8 cellular contexts compared by ENCODE assay signal in genomic region chr2:170505631-170506270, GRCh38.
DNase-seq lines count a peak whose midpoint lies in the region; ATAC-seq and TF ChIP-seq lines count a peak whose summit lies in the region.
"Had no signal": no experiment of that assay in that cellular context is flagged by ENCODE, and none has a peak within 500 bp of the region (broad histone marks: within the 10 kb centered on the region; RNA-seq: fewer than 3 reads in every experiment).

No MANE protein-coding gene starts in this region.

- dilution Hi-C loops in mammary epithelial cell (cut with HindIII; ENCODE audit: low sequenced_read_pairs), result no loop called here

- POLR2A ChIA-PET in OCI-LY7 (lab: Charles Lee), result no interaction called here

- H3K4me3 ChIP-seq in OCI-LY7 (ENCODE audit: low read depth, low read length, poor library complexity, severe bottlenecking) (no peak overlapping the region), colonic mucosa (no peak overlapping the region), subcutaneous abdominal adipose tissue (ENCODE audit: low read depth in 1 of 5, low read length in 5 of 5) (peak overlapping the region in 4 of 5 donors; percentile 18 to 35 (median 26)), mammary epithelial cell (replicated peaks in 1 of 3; ENCODE audit: insufficient read depth in 1 of 3, low read depth in 2 of 3, low read length in 3 of 3) (no peak overlapping the region)

- 0 out of 2 replicates have a peak overlapping the region, but pooled peaks have one; percentile 3 for H2AFZ ChIP-seq in OCI-LY7 (ENCODE audit: low read length)
- no peak overlapping the region for H2AFZ ChIP-seq in mammary epithelial cell (ENCODE audit: low read depth, low read length)

- no peak for TF ChIP-seq CTCF in OCI-LY7 (conservative IDR thresholded peaks at IDR 0.05; ENCODE audit: low read length)
- no peak for TF ChIP-seq CTCF in colonic mucosa (IDR thresholded peaks at IDR 0.05)
- no peak for TF ChIP-seq CTCF in mammary epithelial cell (conservative IDR thresholded peaks at IDR 0.05 in 1 of 2, IDR thresholded peaks at IDR 0.05 in 1 of 2; ENCODE audit: extremely low read depth in 1 of 2, insufficient read depth in 1 of 2, low read depth in 1 of 2, low read length in 2 of 2)

- no peak for ATAC-seq in GM19351 (IDR thresholded peaks at IDR 0.05; ENCODE audit: unreplicated experiment)

- in situ Hi-C loops in mammary epithelial cell (cut with MboI; ENCODE audit: low sequenced_read_pairs in 2 of 2), result no loop called here

- H4K20me1 ChIP-seq in OCI-LY7 (ENCODE audit: insufficient read depth, low read length), result no peaks in the 10 kb centered on the region
- no peaks in the 10 kb centered on the region for H4K20me1 ChIP-seq in mammary epithelial cell (ENCODE audit: insufficient read depth, low read length)

- CTCF ChIA-PET in OCI-LY7 (lab: Charles Lee; ENCODE audit: unreplicated experiment) (no interaction called here), mammary epithelial cell (lab: Charles Lee; ENCODE audit: low non-redundant PET) (no interaction called here)

- H3K9ac ChIP-seq in colonic mucosa (ENCODE audit: low read depth in 2 of 2, low read length in 2 of 2) (no peak overlapping the region), subcutaneous abdominal adipose tissue (ENCODE audit: low read length in 5 of 5) (peak overlapping the region in 1 of 5 donors; percentile 8), mammary epithelial cell (ENCODE audit: insufficient read depth, low read length) (no peak overlapping the region)
- H3K9ac ChIP-seq: SK-N-SH had no signal

- H3K79me2 ChIP-seq in OCI-LY7 (ENCODE audit: insufficient read depth, low read depth, low read length) (no peaks in the 10 kb centered on the region), mammary epithelial cell (ENCODE audit: insufficient read depth, low read length) (no peaks in the 10 kb centered on the region)

- H3K36me3 ChIP-seq in OCI-LY7 (ENCODE audit: insufficient read depth, low read length), result no peaks in the 10 kb centered on the region
- no peaks in the 10 kb centered on the region for H3K36me3 ChIP-seq in colonic mucosa
- no peaks in the 10 kb centered on the region for H3K36me3 ChIP-seq in subcutaneous abdominal adipose tissue (ENCODE audit: control insufficient read depth in 5 of 5, insufficient read depth in 5 of 5, low read length in 5 of 5)
- H3K36me3 ChIP-seq in mammary epithelial cell (ENCODE audit: insufficient read depth, low read length), result no peaks in the 10 kb centered on the region

- H3K27ac ChIP-seq in OCI-LY7 (ENCODE audit: low read depth, low read length, poor library complexity, severe bottlenecking), result no peak overlapping the region
- no peak overlapping the region for H3K27ac ChIP-seq in colonic mucosa
- H3K27ac ChIP-seq in layer of hippocampus (ENCODE audit: low read depth, low read length), result peak overlapping the region; percentile 80
- H3K27ac ChIP-seq in subcutaneous abdominal adipose tissue (ENCODE audit: low read depth, low read length), result no peak overlapping the region
- H3K27ac ChIP-seq in mammary epithelial cell (ENCODE audit: insufficient read depth, low read depth, low read length), result no peak overlapping the region

- no peaks in the 10 kb centered on the region for H3K9me2 ChIP-seq in OCI-LY7 (ENCODE audit: insufficient read depth, low read length)
- H3K9me2 ChIP-seq: SK-N-SH had no signal

- H3K27me3 ChIP-seq in colonic mucosa (no peaks in the 10 kb centered on the region), layer of hippocampus (ENCODE audit: control insufficient read depth, insufficient read depth, low read length) (no peaks in the 10 kb centered on the region), subcutaneous abdominal adipose tissue (ENCODE audit: control insufficient read depth in 5 of 5, insufficient read depth in 4 of 5, low read length in 5 of 5) (peaks cover 0 to 4% (median 0%) of the 10 kb centered on the region in 5 donors), mammary epithelial cell (ENCODE audit: insufficient read depth, low read length) (peaks cover 4% of the 10 kb centered on the region)

- BruUV-seq in OCI-LY7 (replicated peaks; lab: Mats Ljungman, UMichigan) (no TSS peak), mammary epithelial cell (replicated peaks; lab: Mats Ljungman, UMichigan) (no TSS peak)

- H3K4me1 ChIP-seq in OCI-LY7 (ENCODE audit: insufficient read depth, low read length, poor library complexity, severe bottlenecking), result no peaks in the 10 kb centered on the region
- H3K4me1 ChIP-seq in colonic mucosa, result no peaks in the 10 kb centered on the region
- peaks cover 0 to 16% (median 7%) of the 10 kb centered on the region in 5 donors for H3K4me1 ChIP-seq in subcutaneous abdominal adipose tissue (ENCODE audit: control insufficient read depth in 5 of 5, insufficient read depth in 5 of 5, low read length in 5 of 5)
- no peaks in the 10 kb centered on the region for H3K4me1 ChIP-seq in mammary epithelial cell (ENCODE audit: insufficient read depth, low read length)

- WGBS in mammary epithelial cell (ENCODE audit: low coverage, missing lambda C conversion rate), result 59% methylated on average over 6 of the region's 6 CpGs

- no peak for DNase-seq in OCI-LY7 (ENCODE audit: low spot score)
- DNase-seq in colonic mucosa, result peak; percentile 64
- no peak for DNase-seq in NCI-H446 treated with DMSO at 0.1 percent for 48 hours (lab: John Stamatoyannopoulos, UW)
- no peak for DNase-seq in mammary epithelial cell
- DNase-seq: SK-N-SH had no signal

- intact Hi-C loops in OCI-LY7 (cut with micrococcal nuclease; ENCODE audit: unreplicated experiment) (no loop called here), colonic mucosa (cut with DNase I) (no loop called here), mammary epithelial cell (cut with micrococcal nuclease) (no loop called here)

- H3K9me3 ChIP-seq in OCI-LY7 (ENCODE audit: low read length) (no peaks in the 10 kb centered on the region), colonic mucosa (no peaks in the 10 kb centered on the region), subcutaneous abdominal adipose tissue (ENCODE audit: control insufficient read depth in 5 of 5, low read length in 5 of 5) (no peaks in the 10 kb centered on the region), mammary epithelial cell (replicated peaks; ENCODE audit: insufficient read depth, low read length) (no peaks in the 10 kb centered on the region)
- H3K9me3 ChIP-seq: SK-N-SH had no signal

- no peak overlapping the region for H3K4me2 ChIP-seq in OCI-LY7 (ENCODE audit: low read length)
- no peak overlapping the region for H3K4me2 ChIP-seq in mammary epithelial cell (ENCODE audit: insufficient read depth, low read depth, low read length)
- H3K4me2 ChIP-seq: SK-N-SH had no signal

Comparison
In these comparisons a context has a peak if more than half of its experiments do, and no peak if none do; other contexts are left out.
1. H3K4me3 ChIP-seq: peak in subcutaneous abdominal adipose tissue (4 of 5); none in OCI-LY7 (single experiment), colonic mucosa (single experiment) and mammary epithelial cell (0 of 3).